ENCODE assay signal across 19 cellular contexts in the genomic region with DNA sequence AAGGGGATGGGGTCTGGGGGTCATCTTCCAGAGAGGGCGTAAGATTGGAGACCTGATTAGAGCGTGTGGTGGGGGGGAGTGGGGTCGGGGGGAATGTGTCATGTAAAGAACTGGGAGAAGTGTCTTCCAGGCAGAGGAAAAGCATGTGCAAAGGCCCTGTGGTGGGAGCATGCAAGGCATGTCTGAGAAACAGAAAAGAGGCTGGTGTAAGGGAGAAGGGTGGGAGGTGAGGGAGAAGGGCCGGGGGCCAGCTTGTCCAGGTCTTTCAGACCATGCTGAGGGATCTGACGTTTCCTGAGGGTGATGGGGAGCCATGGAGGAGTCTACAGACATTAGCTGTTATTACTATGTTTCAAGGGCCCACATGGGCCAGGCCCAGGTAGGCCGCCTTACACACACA.
"Had no signal": no experiment of that assay in that cellular context is flagged by ENCODE, and none has a peak within 500 bp of the region (broad histone marks: within the 10 kb centered on the region; RNA-seq: fewer than 3 reads in every experiment).

No MANE protein-coding gene starts in this region.

- DNase-seq: activated CD4-positive, alpha-beta T cell treated with anti-CD3 and anti-CD28 coated beads, Interleukin-2, amount 50 U/mL, for 1 hour; activated CD8-positive, alpha-beta memory T cell treated with anti-CD3 and anti-CD28 coated beads, Interleukin-2, amount 50 U/mL, for 48 hours; activated effector memory CD4-positive, alpha-beta T cell treated with Interleukin-2 at 50 U/mL for 16 hours; activated T-cell treated with anti-CD3 and anti-CD28 coated beads, Interleukin-2, amount 50 U/mL, for 48 hours; amniotic stem cell; effector memory CD4-positive, alpha-beta T cell; left lung; midbrain; psoas muscle; stimulated activated CD4-positive, alpha-beta T cell treated with anti-CD3 and anti-CD28 coated beads, Interleukin-2, amount 100 ng/mL, for 48 hours; stimulated activated naive CD8-positive, alpha-beta T cell treated with anti-CD3 and anti-CD28 coated beads, Interleukin-15, amount 100 ng/mL, for 72 hours had no signal

- H3K27ac Mint-ChIP-seq: nephron had no signal

- H3K27me3 ChIP-seq: left lung, suprapubic skin, transverse colon, vagina had no signal

- H3K4me3 ChIP-seq: left lung, psoas muscle, skin epidermis, suprapubic skin, transverse colon, vagina had no signal

- ATAC-seq: psoas muscle, right cardiac atrium had no signal

- H3K4me3 Mint-ChIP-seq: activated naive CD4-positive, alpha-beta T cell treated with anti-CD3 and anti-CD28 coated beads, Interleukin-2, amount 50 U/mL, for 24 hours; nephron; stimulated activated naive CD8-positive, alpha-beta T cell treated with anti-CD3 and anti-CD28 coated beads, Interleukin-15, amount 100 ng/mL, for 72 hours; T-cell had no signal

- H3K27ac ChIP-seq: left lung, psoas muscle, skin epidermis, suprapubic skin, vagina had no signal

- H3K36me3 ChIP-seq: left lung, suprapubic skin, transverse colon, vagina had no signal

- H3K27me3 Mint-ChIP-seq: stimulated activated naive CD8-positive, alpha-beta T cell treated with anti-CD3 and anti-CD28 coated beads, Interleukin-15, amount 100 ng/mL, for 72 hours had no signal

- H3K4me1 ChIP-seq: left lung, psoas muscle, vagina had no signal
